1 cellular context compared by ENCODE assay signal in the genomic region with DNA sequence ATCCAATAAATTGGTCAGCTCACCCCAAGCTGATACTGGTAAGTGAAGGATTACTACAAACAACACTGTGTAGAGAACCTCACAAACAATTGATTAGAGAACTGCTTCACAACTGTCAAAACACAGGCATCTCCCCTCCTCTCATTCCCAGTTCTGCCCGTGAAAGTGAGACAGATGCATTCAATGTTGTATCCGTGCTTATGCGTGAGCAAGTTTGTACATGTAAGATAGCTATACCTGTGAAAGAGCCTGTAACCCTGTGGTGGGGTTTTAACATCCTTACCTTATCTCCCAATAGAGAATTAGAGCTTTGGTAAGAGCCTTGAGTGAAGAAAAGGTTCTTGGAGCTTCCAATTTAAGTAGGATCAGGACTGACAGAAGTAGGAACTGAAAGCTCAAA.
TF ChIP-seq lines count a peak whose summit lies in the region.

No MANE protein-coding gene starts in this region.

TF ChIP-seq in A549, 52 proteins besides CTCF, POLR2A, EP300 and RAD21 (continued from another document):
- TF ChIP-seq, protein P1, sequence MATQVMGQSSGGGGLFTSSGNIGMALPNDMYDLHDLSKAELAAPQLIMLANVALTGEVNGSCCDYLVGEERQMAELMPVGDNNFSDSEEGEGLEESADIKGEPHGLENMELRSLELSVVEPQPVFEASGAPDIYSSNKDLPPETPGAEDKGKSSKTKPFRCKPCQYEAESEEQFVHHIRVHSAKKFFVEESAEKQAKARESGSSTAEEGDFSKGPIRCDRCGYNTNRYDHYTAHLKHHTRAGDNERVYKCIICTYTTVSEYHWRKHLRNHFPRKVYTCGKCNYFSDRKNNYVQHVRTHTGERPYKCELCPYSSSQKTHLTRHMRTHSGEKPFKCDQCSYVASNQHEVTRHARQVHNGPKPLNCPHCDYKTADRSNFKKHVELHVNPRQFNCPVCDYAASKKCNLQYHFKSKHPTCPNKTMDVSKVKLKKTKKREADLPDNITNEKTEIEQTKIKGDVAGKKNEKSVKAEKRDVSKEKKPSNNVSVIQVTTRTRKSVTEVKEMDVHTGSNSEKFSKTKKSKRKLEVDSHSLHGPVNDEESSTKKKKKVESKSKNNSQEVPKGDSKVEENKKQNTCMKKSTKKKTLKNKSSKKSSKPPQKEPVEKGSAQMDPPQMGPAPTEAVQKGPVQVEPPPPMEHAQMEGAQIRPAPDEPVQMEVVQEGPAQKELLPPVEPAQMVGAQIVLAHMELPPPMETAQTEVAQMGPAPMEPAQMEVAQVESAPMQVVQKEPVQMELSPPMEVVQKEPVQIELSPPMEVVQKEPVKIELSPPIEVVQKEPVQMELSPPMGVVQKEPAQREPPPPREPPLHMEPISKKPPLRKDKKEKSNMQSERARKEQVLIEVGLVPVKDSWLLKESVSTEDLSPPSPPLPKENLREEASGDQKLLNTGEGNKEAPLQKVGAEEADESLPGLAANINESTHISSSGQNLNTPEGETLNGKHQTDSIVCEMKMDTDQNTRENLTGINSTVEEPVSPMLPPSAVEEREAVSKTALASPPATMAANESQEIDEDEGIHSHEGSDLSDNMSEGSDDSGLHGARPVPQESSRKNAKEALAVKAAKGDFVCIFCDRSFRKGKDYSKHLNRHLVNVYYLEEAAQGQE (IDR thresholded peaks at IDR 0.05) = no peak
- TF ChIP-seq HEYL (CRISPR knock-in tag; IDR thresholded peaks at IDR 0.05) (no peak), MYC (IDR thresholded peaks at IDR 0.05; ENCODE audit: borderline replicate concordance, low read length) (no peak), JUN (IDR thresholded peaks at IDR 0.05) (no peak), FOSL2 (IDR thresholded peaks at IDR 0.05) (no peak), FOSL2 (CRISPR knock-in tag; IDR thresholded peaks at IDR 0.05) (no peak), MAFK (IDR thresholded peaks at IDR 0.05; ENCODE audit: partially characterized antibody) (no peak), POLR2AphosphoS2 (conservative IDR thresholded peaks at IDR 0.05; ENCODE audit: low read length) (no peak), KDM1A (IDR thresholded peaks at IDR 0.05; ENCODE audit: low read depth) (no peak)
- TF ChIP-seq, protein P2, sequence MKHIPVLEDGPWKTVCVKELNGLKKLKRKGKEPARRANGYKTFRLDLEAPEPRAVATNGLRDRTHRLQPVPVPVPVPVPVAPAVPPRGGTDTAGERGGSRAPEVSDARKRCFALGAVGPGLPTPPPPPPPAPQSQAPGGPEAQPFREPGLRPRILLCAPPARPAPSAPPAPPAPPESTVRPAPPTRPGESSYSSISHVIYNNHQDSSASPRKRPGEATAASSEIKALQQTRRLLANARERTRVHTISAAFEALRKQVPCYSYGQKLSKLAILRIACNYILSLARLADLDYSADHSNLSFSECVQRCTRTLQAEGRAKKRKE (CRISPR knock-in tag; IDR thresholded peaks at IDR 0.05; ENCODE audit: low read depth) = no peak
- TF ChIP-seq, protein P3, sequence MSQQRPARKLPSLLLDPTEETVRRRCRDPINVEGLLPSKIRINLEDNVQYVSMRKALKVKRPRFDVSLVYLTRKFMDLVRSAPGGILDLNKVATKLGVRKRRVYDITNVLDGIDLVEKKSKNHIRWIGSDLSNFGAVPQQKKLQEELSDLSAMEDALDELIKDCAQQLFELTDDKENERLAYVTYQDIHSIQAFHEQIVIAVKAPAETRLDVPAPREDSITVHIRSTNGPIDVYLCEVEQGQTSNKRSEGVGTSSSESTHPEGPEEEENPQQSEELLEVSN (IDR thresholded peaks at IDR 0.05; ENCODE audit: borderline replicate concordance, low read depth) = no peak
